In the genomic region with DNA sequence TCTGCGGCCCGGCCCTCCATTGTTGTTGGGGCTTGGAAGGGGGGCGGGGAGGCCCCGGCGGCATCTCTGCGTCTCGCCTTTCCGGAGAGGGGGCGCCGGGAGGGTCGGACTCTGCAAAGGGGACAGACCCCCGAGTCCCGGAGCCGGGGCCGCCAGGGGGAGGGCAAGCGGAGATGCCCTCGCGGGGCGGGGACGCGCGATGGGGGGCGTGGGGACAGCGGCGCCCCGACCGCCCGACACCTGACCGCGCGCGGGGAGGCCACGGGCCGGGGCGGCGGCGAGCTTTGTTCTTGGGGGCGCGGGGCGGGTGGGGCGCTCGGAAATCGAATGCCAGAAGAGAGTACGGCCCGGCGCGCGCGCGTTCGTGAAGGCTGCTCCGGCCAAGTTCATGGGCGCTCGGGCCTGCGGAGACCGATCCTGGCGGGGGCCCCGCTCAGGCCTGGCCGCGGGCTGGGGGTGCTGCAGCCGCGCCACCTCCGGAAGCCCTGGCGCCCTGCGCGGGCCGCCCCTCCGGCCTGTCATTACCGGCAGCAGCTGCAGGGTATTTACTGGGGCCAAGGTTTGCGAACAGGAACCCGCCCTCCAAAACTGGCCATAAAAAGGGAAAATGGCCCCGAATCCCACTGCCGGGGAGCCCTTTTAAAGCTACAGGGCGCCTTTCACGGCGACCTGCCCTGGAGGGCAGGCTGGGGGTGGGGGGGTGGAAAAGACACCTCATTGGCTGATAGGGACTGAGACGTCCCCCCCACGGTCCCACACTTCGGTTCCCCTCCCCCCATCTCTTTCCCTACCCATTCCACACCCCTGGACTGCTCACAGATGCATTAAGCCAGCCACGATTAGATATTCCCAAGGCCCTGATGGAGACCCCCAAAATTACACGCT, we compare ENCODE assay signal across 1 cellular context.
TF ChIP-seq lines count a peak whose summit lies in the region.

No MANE protein-coding gene starts in this region.

TF ChIP-seq in A549, 52 proteins besides CTCF, POLR2A, EP300 and RAD21:
- TF ChIP-seq FOSB (CRISPR knock-in tag; IDR thresholded peaks at IDR 0.05) (no peak), HOXB13 (CRISPR knock-in tag; IDR thresholded peaks at IDR 0.05; ENCODE audit: low read depth) (no peak)
